In genomic region chr1:11105586-11105985, GRCh38 we compare ENCODE assay signal across 21 cellular contexts. TPM values are rescaled to one million over a fixed set of nuclear protein-coding genes. Genes with fewer than 3 reads are reported as not detected.
"Had no signal": no experiment of that assay in that cellular context is flagged by ENCODE, and none has a peak within 500 bp of the region (broad histone marks: within the 10 kb centered on the region; RNA-seq: fewer than 3 reads in every experiment).

No MANE protein-coding gene starts in this region.

- DNase-seq: KBM-7, MV-4-11, NCI-H1048, NCI-H1105, NCI-H1417 treated with DMSO at 0.1 percent for 48 hours, NCI-H146, NCI-H187, NCI-H2029, NCI-H2081 treated with DMSO at 0.1 percent for 48 hours, NCI-H2171, NCI-H226, NCI-H446, NCI-H510A, NCI-H524 treated with DMSO at 0.1 percent for 48 hours, NCI-H69, NCI-H774, Right ventricle myocardium superior, RPMI8226, SIG-M5 had no signal

RNA-seq across cellular contexts. Expression of gene MASP2, which starts 58.5 kb away (rescaled TPM):
- total RNA-seq: LHCN-M2, Right ventricle myocardium superior, SJSA1 had no signal
